22 cellular contexts compared by ENCODE assay signal in genomic region chr1:26476958-26477357, GRCh38. TPM values are rescaled to one million over a fixed set of nuclear protein-coding genes. Genes with fewer than 3 reads are reported as not detected.
DNase-seq lines count a peak whose midpoint lies in the region; ATAC-seq and TF ChIP-seq lines count a peak whose summit lies in the region.
"Had no signal": no experiment of that assay in that cellular context is flagged by ENCODE, and none has a peak within 500 bp of the region (broad histone marks: within the 10 kb centered on the region; RNA-seq: fewer than 3 reads in every experiment).

No MANE protein-coding gene starts in this region.

- TF ChIP-seq EP300 in sigmoid colon (IDR thresholded peaks at IDR 0.05): no peak

- H3K9ac ChIP-seq in HUES64 (ENCODE audit: low read depth, low read length): no peak overlapping the region
- H3K9ac ChIP-seq: GM23248 had no signal

- peak overlapping the region; percentile 71 for H3K27ac Mint-ChIP-seq in activated naive CD4-positive, alpha-beta T cell treated with anti-CD3 and anti-CD28 coated beads for 36 hours
- H3K27ac Mint-ChIP-seq in activated naive CD4-positive, alpha-beta T cell treated with anti-CD3 and anti-CD28 coated beads, Interleukin-2, amount 50 U/mL, for 72 hours: peak overlapping the region; percentile 15 to 81

- DNase-seq in activated naive CD4-positive, alpha-beta T cell treated with anti-CD3 and anti-CD28 coated beads for 36 hours: no peak
- no peak for DNase-seq in activated naive CD4-positive, alpha-beta T cell (lab: John Stamatoyannopoulos, UW)
- DNase-seq in activated naive CD4-positive, alpha-beta T cell treated with anti-CD3 and anti-CD28 coated beads, Interleukin-2, amount 50 U/mL, for 72 hours (ENCODE audit: low spot score in 2 of 2): no peak
- DNase-seq in sigmoid colon: peak; percentile 2
- DNase-seq in activated CD8-positive, alpha-beta memory T cell treated with anti-CD3 and anti-CD28 coated beads, Interleukin-2, amount 50 U/mL, for 48 hours: no peak
- no peak for DNase-seq in NCI-H146 treated with DMSO at 0.1 percent for 48 hours (lab: John Stamatoyannopoulos, UW; ENCODE audit: unreplicated experiment)
- DNase-seq: activated CD8-positive, alpha-beta memory T cell treated with anti-CD3 and anti-CD28 coated beads for 24 hours; activated effector memory CD4-positive, alpha-beta T cell treated with Interleukin-2 at 50 U/mL for 16 hours; CD4-positive, alpha-beta T cell; effector CD8-positive, alpha-beta T cell; left cardiac atrium; NCI-H526 treated with DMSO at 0.1 percent for 48 hours; OCI-M1; SHP77; stimulated activated CD4-positive, alpha-beta T cell treated with anti-CD3 and anti-CD28 coated beads, Interleukin-12 subunit alpha, Interleukin-12 subunit beta, amount 100 ng/mL, for 4 hours; stimulated activated CD8-positive, alpha-beta memory T cell treated with anti-CD3 and anti-CD28 coated beads, Interleukin-4, amount 100 ng/mL, for 48 hours; T-cell; testis had no signal

- H3K9me3 ChIP-seq in HUES64 (ENCODE audit: insufficient read depth, low read depth, low read length) (no peaks in the 10 kb centered on the region), sigmoid colon (no peaks in the 10 kb centered on the region)
- H3K9me3 ChIP-seq: esophagus muscularis mucosa, testis had no signal

- TF ChIP-seq CTCF in sigmoid colon (IDR thresholded peaks at IDR 0.05): no peak

- no peaks in the 10 kb centered on the region for H3K27me3 Mint-ChIP-seq in activated naive CD4-positive, alpha-beta T cell treated with anti-CD3 and anti-CD28 coated beads for 36 hours (ENCODE audit: low read depth)
- H3K27me3 Mint-ChIP-seq: CD4-positive, alpha-beta T cell; T-cell had no signal

- H3K4me3 Mint-ChIP-seq in activated naive CD4-positive, alpha-beta T cell treated with anti-CD3 and anti-CD28 coated beads for 36 hours: no peak overlapping the region
- H3K4me3 Mint-ChIP-seq: T-cell had no signal

- H3K36me3 ChIP-seq in HUES64 (ENCODE audit: insufficient read depth, low read length): peaks cover 51% of the 10 kb centered on the region
- H3K36me3 ChIP-seq in sigmoid colon: peaks cover 0 to 59% (median 13%) of the 10 kb centered on the region in 4 donors

- 96% methylated on average over 4 of the region's 4 CpGs for WGBS in HUES64
- WGBS in sigmoid colon, 2 donors: 82 to 84% methylated on average over 4 of the region's 4 CpGs

- peaks cover 33% of the 10 kb centered on the region for H3K4me1 Mint-ChIP-seq in activated naive CD4-positive, alpha-beta T cell treated with anti-CD3 and anti-CD28 coated beads for 36 hours (ENCODE audit: low read depth)

- H3K27ac ChIP-seq in HUES64 (ENCODE audit: low read depth, low read length) (peak overlapping the region; percentile 15; the same call in 1 of the 2 replicates), sigmoid colon (no peak overlapping the region)
- H3K27ac ChIP-seq: esophagus muscularis mucosa, GM23248, testis had no signal

- no peak for ATAC-seq in activated naive CD4-positive, alpha-beta T cell treated with anti-CD3 and anti-CD28 coated beads, Interleukin-2, amount 50 U/mL, for 72 hours
- no peak for ATAC-seq in HG02642 (IDR thresholded peaks at IDR 0.05; ENCODE audit: poor library complexity, unreplicated experiment)
- ATAC-seq: left cardiac atrium, T-cell had no signal

- H3K36me3 Mint-ChIP-seq in activated naive CD4-positive, alpha-beta T cell treated with anti-CD3 and anti-CD28 coated beads for 36 hours (ENCODE audit: low read depth): peaks cover 47% of the 10 kb centered on the region
- H3K36me3 Mint-ChIP-seq in activated naive CD4-positive, alpha-beta T cell treated with anti-CD3 and anti-CD28 coated beads, Interleukin-2, amount 50 U/mL, for 72 hours: peaks cover 32 to 43% of the 10 kb centered on the region in 2 donors

- TF ChIP-seq POLR2A in sigmoid colon (IDR thresholded peaks at IDR 0.05): no peak

- H3K4me3 ChIP-seq in HUES64 (ENCODE audit: low read length) (no peak overlapping the region), sigmoid colon (no peak overlapping the region)
- H3K4me3 ChIP-seq: esophagus muscularis mucosa, GM23248, testis had no signal

- intact Hi-C loops in activated naive CD4-positive, alpha-beta T cell treated with anti-CD3 and anti-CD28 coated beads for 36 hours (cut with micrococcal nuclease): no loop called here
- intact Hi-C loops in sigmoid colon (cut with DNase I): no loop called here

- no peaks in the 10 kb centered on the region for H3K9me3 Mint-ChIP-seq in activated naive CD4-positive, alpha-beta T cell treated with anti-CD3 and anti-CD28 coated beads for 36 hours
- no peaks in the 10 kb centered on the region for H3K9me3 Mint-ChIP-seq in activated naive CD4-positive, alpha-beta T cell treated with anti-CD3 and anti-CD28 coated beads, Interleukin-2, amount 50 U/mL, for 72 hours
- H3K9me3 Mint-ChIP-seq: CD4-positive, alpha-beta T cell; T-cell had no signal

- H3K27me3 ChIP-seq in HUES64 (ENCODE audit: insufficient read depth, low read length) (no peaks in the 10 kb centered on the region), sigmoid colon (no peaks in the 10 kb centered on the region)
- H3K27me3 ChIP-seq: esophagus muscularis mucosa, testis had no signal

- H3K4me1 ChIP-seq in HUES64 (ENCODE audit: insufficient read depth, low read length) (peaks cover 9% of the 10 kb centered on the region; the same call in 1 of the 2 replicates), sigmoid colon (peaks cover 0 to 18% (median 13%) of the 10 kb centered on the region in 4 donors)

- CTCF ChIA-PET in activated naive CD4-positive, alpha-beta T cell treated with anti-CD3 and anti-CD28 coated beads for 36 hours (lab: Charles Lee): no interaction called here

RNA-seq across cellular contexts. Expression of gene HMGN2, which starts 4.7 kb away (rescaled TPM):
- 100 to 1,000 TPM; 883 to 886 TPM for total RNA-seq in activated naive CD4-positive, alpha-beta T cell treated with anti-CD3 and anti-CD28 coated beads for 36 hours
- polyA plus RNA-seq in HUES64 (2013, experiment 1 of 2): 939 TPM
- 892 TPM for polyA plus RNA-seq in HUES64 (2013, experiment 2 of 2)
- total RNA-seq in activated naive CD4-positive, alpha-beta T cell treated with anti-CD3 and anti-CD28 coated beads, Interleukin-2, amount 50 U/mL, for 72 hours: 100 to 1,000 TPM; 649 to 992 TPM
- total RNA-seq in sigmoid colon: 100 to 1,000 TPM; 150 to 403 (median 234) TPM
- polyA plus RNA-seq in sigmoid colon: 100 to 1,000 TPM; 474 to 749 (median 570) TPM

RNA-seq across cellular contexts. Expression of gene DHDDS, which starts 44.8 kb away (rescaled TPM):
- total RNA-seq in activated naive CD4-positive, alpha-beta T cell treated with anti-CD3 and anti-CD28 coated beads for 36 hours: 10 to 100 TPM; 26.2 to 26.3 TPM
- 27.5 TPM for polyA plus RNA-seq in HUES64 (2013, experiment 1 of 2)
- polyA plus RNA-seq in HUES64 (2013, experiment 2 of 2): 26.1 TPM
- 10 to 100 TPM; 44.1 to 49.2 TPM for total RNA-seq in activated naive CD4-positive, alpha-beta T cell treated with anti-CD3 and anti-CD28 coated beads, Interleukin-2, amount 50 U/mL, for 72 hours
- 10 to 100 TPM; 16.6 to 33.5 (median 24.7) TPM for total RNA-seq in sigmoid colon
- polyA plus RNA-seq in sigmoid colon: 10 to 100 TPM; 46.2 to 64.3 (median 59.0) TPM

RNA-seq across cellular contexts. Expression of gene RPS6KA1, which starts 52.6 kb away (rescaled TPM):
- total RNA-seq in activated naive CD4-positive, alpha-beta T cell treated with anti-CD3 and anti-CD28 coated beads for 36 hours: 10 to 100 TPM; 83.5 to 86.4 TPM
- 28.6 TPM for polyA plus RNA-seq in HUES64 (2013, experiment 1 of 2)
- 30.1 TPM for polyA plus RNA-seq in HUES64 (2013, experiment 2 of 2)
- 100 to 1,000 TPM; 154 to 197 TPM for total RNA-seq in activated naive CD4-positive, alpha-beta T cell treated with anti-CD3 and anti-CD28 coated beads, Interleukin-2, amount 50 U/mL, for 72 hours
- 10 to 100 TPM in 1 of 4 donors, 1 to 10 TPM in 3; 2.5 to 11.5 (median 6.8) TPM for total RNA-seq in sigmoid colon
- polyA plus RNA-seq in sigmoid colon: 100 to 1,000 TPM in 1 of 3 donors, 10 to 100 TPM in 2; 91.3 to 116 (median 91.5) TPM

Comparison
In these comparisons a context has a peak if more than half of its experiments do, and no peak if none do; other contexts are left out.
1. RNA of gene RPS6KA1, which starts 52.6 kb away (total RNA-seq): 154 to 197 TPM in activated naive CD4-positive, alpha-beta T cell treated with anti-CD3 and anti-CD28 coated beads, Interleukin-2, amount 50 U/mL, for 72 hours and 83.5 to 86.4 TPM in activated naive CD4-positive, alpha-beta T cell treated with anti-CD3 and anti-CD28 coated beads for 36 hours; 2.5 to 11.5 TPM in sigmoid colon; every median in the first group is over 4 times any median in the second.